ENCODE assay signal across 34 cellular contexts in the genomic region with DNA sequence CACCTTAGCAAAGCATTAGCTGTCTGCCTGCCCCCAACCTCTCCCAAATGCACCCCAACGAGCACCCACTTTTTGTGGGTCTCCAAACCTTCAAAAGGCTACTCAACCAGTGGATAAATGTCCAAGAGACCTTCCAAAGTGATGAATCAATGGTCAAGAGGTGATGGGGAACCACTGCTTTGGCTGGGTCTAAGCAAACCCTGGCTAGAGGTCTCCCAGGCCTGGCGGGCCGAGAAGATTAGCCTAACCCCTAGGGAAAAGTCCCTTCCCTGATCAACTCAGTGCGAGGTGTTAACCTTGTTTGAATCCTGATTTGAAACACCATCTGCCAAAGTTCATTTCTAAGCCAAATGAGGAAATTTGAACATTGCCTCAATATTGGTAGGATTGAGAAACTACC.
"Had no signal": no experiment of that assay in that cellular context is flagged by ENCODE, and none has a peak within 500 bp of the region (broad histone marks: within the 10 kb centered on the region; RNA-seq: fewer than 3 reads in every experiment).

No MANE protein-coding gene starts in this region.

- H3K4me1 ChIP-seq: adrenal gland, foreskin keratinocyte, gastrocnemius medialis had no signal

- H3K36me3 ChIP-seq: adrenal gland, esophagus muscularis mucosa, gastrocnemius medialis, heart left ventricle had no signal

- H3K9me3 Mint-ChIP-seq: activated CD4-positive, alpha-beta memory T cell treated with anti-CD3 and anti-CD28 coated beads, Interleukin-2, amount 10 ng/mL, durations not matched to agents 7 days and 5 days; activated T-cell treated with anti-CD3 and anti-CD28 coated beads, Interleukin-2, amount 50 U/mL, for 24 hours; T-helper 2 cell treated with Interferon-gamma antibody and Interleukin-4, amounts not matched to agents 5 μg/mL and 100 μg/mL, for 36 hours had no signal

- DNase-seq: activated CD4-positive, alpha-beta memory T cell treated with anti-CD3 and anti-CD28 coated beads, Interleukin-2, amount 10 ng/mL, durations not matched to agents 7 days and 5 days; activated CD4-positive, alpha-beta T cell treated with anti-CD3 and anti-CD28 coated beads for 1 hour; activated CD4-positive, alpha-beta T cell treated with anti-CD3 and anti-CD28 coated beads for 4 hours; activated CD4-positive, alpha-beta T cell treated with anti-CD3 and anti-CD28 coated beads, Interleukin-2, amount 10 ng/mL, durations not matched to agents 7 days and 5 days; activated CD4-positive, alpha-beta T cell treated with anti-CD3 and anti-CD28 coated beads, Interleukin-2, amount 50 U/mL, for 4 hours; activated CD8-positive, alpha-beta memory T cell treated with anti-CD3 and anti-CD28 coated beads, Interleukin-2, amount 50 U/mL, for 48 hours; activated effector memory CD4-positive, alpha-beta T cell treated with Interleukin-2 at 50 U/mL for 16 hours; activated gamma-delta T cell treated with Interleukin-2 at 50 U/mL for 16 hours; activated naive CD4-positive, alpha-beta T cell treated with Interleukin-2 at 50 U/mL for 16 hours; activated naive CD8-positive, alpha-beta T cell treated with anti-CD3 and anti-CD28 coated beads for 36 hours; activated naive CD8-positive, alpha-beta T cell treated with anti-CD3 and anti-CD28 coated beads, Interleukin-2, amount 50 U/mL, for 24 hours; activated T-cell treated with anti-CD3 and anti-CD28 coated beads for 4 hours; activated T-cell treated with anti-CD3 and anti-CD28 coated beads, Interleukin-2, amount 50 U/mL, for 24 hours; activated T-cell treated with anti-CD3 and anti-CD28 coated beads, Interleukin-2, amount 50 U/mL, for 72 hours; amygdala; aorta; body of pancreas; caudate nucleus; cortex of kidney; dermis blood vessel endothelial cell; effector CD4-positive, alpha-beta T cell; effector memory CD8-positive, alpha-beta T cell; erythroblast; foreskin keratinocyte; gastrocnemius medialis; glutamatergic neuron; heart left ventricle; T-helper 17 cell had no signal

- H3K27ac Mint-ChIP-seq: activated CD4-positive, alpha-beta memory T cell treated with anti-CD3 and anti-CD28 coated beads, Interleukin-2, amount 10 ng/mL, durations not matched to agents 7 days and 5 days; activated CD4-positive, alpha-beta T cell treated with anti-CD3 and anti-CD28 coated beads, Interleukin-2, amount 10 ng/mL, durations not matched to agents 7 days and 5 days; activated naive CD4-positive, alpha-beta T cell treated with anti-CD3 and anti-CD28 coated beads, Interleukin-2, amount 50 U/mL, for 24 hours; activated naive CD8-positive, alpha-beta T cell treated with anti-CD3 and anti-CD28 coated beads for 36 hours; activated naive CD8-positive, alpha-beta T cell treated with anti-CD3 and anti-CD28 coated beads, Interleukin-2, amount 50 U/mL, for 24 hours; activated T-cell treated with anti-CD3 and anti-CD28 coated beads, Interleukin-2, amount 50 U/mL, for 24 hours; activated T-cell treated with anti-CD3 and anti-CD28 coated beads, Interleukin-2, amount 50 U/mL, for 72 hours; effector memory CD8-positive, alpha-beta T cell; T-helper 17 cell; T-helper 2 cell treated with Interferon-gamma antibody and Interleukin-4, amounts not matched to agents 5 μg/mL and 100 μg/mL, for 36 hours; WTC11 had no signal

- ATAC-seq: activated naive CD8-positive, alpha-beta T cell treated with anti-CD3 and anti-CD28 coated beads, Interleukin-2, amount 50 U/mL, for 24 hours; activated T-cell treated with anti-CD3 and anti-CD28 coated beads, Interleukin-2, amount 50 U/mL, for 72 hours; body of pancreas; effector memory CD8-positive, alpha-beta T cell; foreskin keratinocyte; gastrocnemius medialis; heart left ventricle; T-helper 17 cell; WTC11 had no signal

- H3K4me1 Mint-ChIP-seq: activated CD4-positive, alpha-beta memory T cell treated with anti-CD3 and anti-CD28 coated beads, Interleukin-2, amount 10 ng/mL, durations not matched to agents 7 days and 5 days; activated CD4-positive, alpha-beta T cell treated with anti-CD3 and anti-CD28 coated beads, Interleukin-2, amount 10 ng/mL, durations not matched to agents 7 days and 5 days had no signal

- FAIRE-seq: colon had no signal

- H3K36me3 Mint-ChIP-seq: activated naive CD8-positive, alpha-beta T cell treated with anti-CD3 and anti-CD28 coated beads for 36 hours had no signal

- H3K9me3 ChIP-seq: adrenal gland, body of pancreas, esophagus muscularis mucosa, gastrocnemius medialis, heart left ventricle had no signal

- H3K4me3 ChIP-seq: adrenal gland, body of pancreas, esophagus muscularis mucosa, gastrocnemius medialis, heart left ventricle had no signal

- H3K4me3 Mint-ChIP-seq: activated CD4-positive, alpha-beta memory T cell treated with anti-CD3 and anti-CD28 coated beads, Interleukin-2, amount 10 ng/mL, durations not matched to agents 7 days and 5 days; activated CD4-positive, alpha-beta T cell treated with anti-CD3 and anti-CD28 coated beads, Interleukin-2, amount 10 ng/mL, durations not matched to agents 7 days and 5 days; activated naive CD4-positive, alpha-beta T cell treated with anti-CD3 and anti-CD28 coated beads, Interleukin-2, amount 50 U/mL, for 24 hours; activated naive CD8-positive, alpha-beta T cell treated with anti-CD3 and anti-CD28 coated beads for 36 hours; activated naive CD8-positive, alpha-beta T cell treated with anti-CD3 and anti-CD28 coated beads, Interleukin-2, amount 50 U/mL, for 24 hours; activated T-cell treated with anti-CD3 and anti-CD28 coated beads, Interleukin-2, amount 50 U/mL, for 24 hours; activated T-cell treated with anti-CD3 and anti-CD28 coated beads, Interleukin-2, amount 50 U/mL, for 72 hours; effector memory CD8-positive, alpha-beta T cell; T-helper 17 cell; T-helper 2 cell treated with Interferon-gamma antibody and Interleukin-4, amounts not matched to agents 5 μg/mL and 100 μg/mL, for 36 hours; WTC11 had no signal

- H3K27ac ChIP-seq: adrenal gland, body of pancreas, esophagus muscularis mucosa, foreskin keratinocyte, gastrocnemius medialis, heart left ventricle had no signal
